Comparison of ENCODE assay signal across 8 cellular contexts in genomic region chr22:50243704-50244419, GRCh38. TPM values are rescaled to one million over a fixed set of nuclear protein-coding genes. Genes with fewer than 3 reads are reported as not detected.
DNase-seq lines count a peak whose midpoint lies in the region; ATAC-seq, FAIRE-seq and TF ChIP-seq lines count a peak whose summit lies in the region.

No MANE protein-coding gene starts in this region.

- in situ Hi-C loops in astrocyte of the spinal cord (cut with HindIII; ENCODE audit: low sequenced_read_pairs) = no loop called here

- FAIRE-seq in frontal cortex (lab: Jason Lieb, UNC) = no peak

- TF ChIP-seq POLR2A in vagina (IDR thresholded peaks at IDR 0.05) = no peak

- peak overlapping the region; percentile 98 for H3K4me2 ChIP-seq in BLaER1

- peak; percentile 4 for ATAC-seq in HG03097 (IDR thresholded peaks at IDR 0.05; ENCODE audit: low FRiP score, unreplicated experiment)
- no peak for ATAC-seq in lower lobe of right lung

- H3K27me3 ChIP-seq in BLaER1 = no peaks in the 10 kb centered on the region
- H3K27me3 ChIP-seq in lower lobe of right lung (ENCODE audit: low read depth) = no peaks in the 10 kb centered on the region
- no peaks in the 10 kb centered on the region for H3K27me3 ChIP-seq in vagina

- intact Hi-C loops in lower lobe of right lung (cut with DNase I) (no loop called here), vagina (cut with DNase I) (no loop called here)

- TF ChIP-seq CTCF in astrocyte of the spinal cord (IDR thresholded peaks at IDR 0.05; ENCODE audit: low read depth, low read length) (no peak), lower lobe of right lung (IDR thresholded peaks at IDR 0.05) (no peak), vagina (IDR thresholded peaks at IDR 0.05) (no peak)

- H3K27ac ChIP-seq in BLaER1 (peak overlapping the region; percentile 87), lower lobe of right lung (peak overlapping the region; percentile 90), vagina (peak overlapping the region; percentile 85)

- peaks cover 48% of the 10 kb centered on the region for H3K36me3 ChIP-seq in BLaER1
- peaks cover 32% of the 10 kb centered on the region for H3K36me3 ChIP-seq in lower lobe of right lung
- peaks cover 0 to 10% of the 10 kb centered on the region in 2 donors for H3K36me3 ChIP-seq in vagina

- H3K4me1 ChIP-seq in BLaER1 (peaks cover 81% of the 10 kb centered on the region), lower lobe of right lung (peaks cover 59% of the 10 kb centered on the region), vagina (peaks cover 68% of the 10 kb centered on the region)

- peak overlapping the region; percentile 91 for H3K4me3 ChIP-seq in BLaER1
- H3K4me3 ChIP-seq in astrocyte of the spinal cord (ENCODE audit: low read depth, low read length) = peak overlapping the region; percentile 98
- peak overlapping the region; percentile 82 for H3K4me3 ChIP-seq in lower lobe of right lung
- peak overlapping the region; percentile 62 to 76 for H3K4me3 ChIP-seq in vagina

- peak overlapping the region; percentile 93 for H3K9ac ChIP-seq in BLaER1

- DNase-seq in astrocyte of the spinal cord (ENCODE audit: low read depth, low spot score) (no peak), lower lobe of right lung (no peak), vagina (ENCODE audit: extremely low spot score in 2 of 2) (no peak), SHP77 (lab: John Stamatoyannopoulos, UW) (no peak), frontal cortex (ENCODE audit: low spot score in 2 of 2) (no peak), COLO829 (ENCODE audit: low spot score) (no peak)

- H3K9me3 ChIP-seq in BLaER1 = no peaks in the 10 kb centered on the region
- H3K9me3 ChIP-seq in lower lobe of right lung = no peaks in the 10 kb centered on the region
- H3K9me3 ChIP-seq in vagina = no peaks in the 10 kb centered on the region

- peaks cover 87% of the 10 kb centered on the region for H4K20me1 ChIP-seq in BLaER1

RNA-seq across cellular contexts. Expression of gene TUBGCP6, which starts 1.0 kb away (rescaled TPM):
- total RNA-seq in lower lobe of right lung (48.5 TPM), vagina (45.4 TPM), frontal cortex (29.3 TPM)

RNA-seq across cellular contexts. Expression of gene HDAC10, which starts 7.2 kb away (rescaled TPM):
- total RNA-seq in lower lobe of right lung (47.9 TPM), vagina (29.2 TPM), frontal cortex (16.7 TPM)

RNA-seq across cellular contexts. Expression of gene MAPK12, which starts 17.6 kb away (rescaled TPM):
- total RNA-seq in lower lobe of right lung (11.9 TPM), vagina (15.0 TPM), frontal cortex (11.4 TPM)

RNA-seq across cellular contexts. Expression of gene MAPK11, which starts 26.3 kb away (rescaled TPM):
- 13.1 TPM for total RNA-seq in lower lobe of right lung
- total RNA-seq in vagina = 7.4 TPM
- total RNA-seq in frontal cortex = 16.3 TPM

RNA-seq across cellular contexts. Expression of gene SELENOO, which starts 43.1 kb away (rescaled TPM):
- 18.7 TPM for total RNA-seq in lower lobe of right lung
- total RNA-seq in vagina = 39.0 TPM
- total RNA-seq in frontal cortex = 6.1 TPM
